Comparison of ENCODE assay signal across 19 cellular contexts in the genomic region with DNA sequence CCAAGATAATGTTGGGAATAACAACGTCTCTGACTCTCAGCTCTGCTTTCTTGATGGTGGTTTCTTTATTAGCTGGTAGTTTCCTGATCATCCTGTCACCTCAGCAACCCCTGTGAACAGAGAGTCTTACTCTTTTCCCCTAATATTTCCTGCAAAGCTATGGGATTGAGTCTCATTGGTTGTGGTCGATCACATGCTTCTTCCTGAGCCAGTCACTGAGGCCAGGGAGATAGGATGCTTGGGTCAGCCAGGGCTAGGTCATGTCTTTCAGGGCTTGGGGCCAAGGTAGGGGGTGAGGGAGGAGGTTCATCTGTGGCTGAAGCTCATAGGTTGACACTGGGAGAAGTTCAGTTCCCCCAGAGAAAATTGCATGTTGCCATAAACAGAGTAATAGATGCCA.
DNase-seq lines count a peak whose midpoint lies in the region; ATAC-seq and TF ChIP-seq lines count a peak whose summit lies in the region.
"Had no signal": no experiment of that assay in that cellular context is flagged by ENCODE, and none has a peak within 500 bp of the region (broad histone marks: within the 10 kb centered on the region; RNA-seq: fewer than 3 reads in every experiment).

No MANE protein-coding gene starts in this region.

- H3K4me1 Mint-ChIP-seq in T-helper 17 cell (peaks cover 16% of the 10 kb centered on the region), endodermal cell (no peaks in the 10 kb centered on the region)

- WGBS in heart right ventricle, 2 donors, result 84 to 90% methylated on average over 2 of the region's 2 CpGs
- WGBS in endodermal cell (ENCODE audit: insufficient coverage in 1 of 2, insufficient read length in 1 of 2), 2 experiments, result 90% methylated on average over 2 of the region's 2 CpGs; no CpG with 5 or more reads in 1 of the 2 experiments
- WGBS in transverse colon (ENCODE audit: low coverage in 1 of 2), 2 donors, result 68 to 69% methylated on average over 2 of the region's 2 CpGs

- H3K4me1 ChIP-seq in heart right ventricle, result peaks cover 0 to 23% (median 6%) of the 10 kb centered on the region in 9 donors
- no peaks in the 10 kb centered on the region for H3K4me1 ChIP-seq in endodermal cell (ENCODE audit: control insufficient read depth, insufficient read depth, low read length)
- peaks cover 0 to 15% (median 9%) of the 10 kb centered on the region in 4 donors for H3K4me1 ChIP-seq in transverse colon
- H3K4me1 ChIP-seq: prostate gland had no signal

- H3K4me3 ChIP-seq in heart right ventricle (no peak overlapping the region), endodermal cell (ENCODE audit: low read length) (no peak overlapping the region), transverse colon (no peak overlapping the region)
- H3K4me3 ChIP-seq: heart left ventricle, prostate gland had no signal

- no peak for TF ChIP-seq EP300 in transverse colon (IDR thresholded peaks at IDR 0.05; ENCODE audit: low read depth)

- H3K27ac Mint-ChIP-seq in T-helper 17 cell, result peak overlapping the region; percentile 62
- peak overlapping the region; percentile 48 for H3K27ac Mint-ChIP-seq in endodermal cell
- H3K27ac Mint-ChIP-seq: activated T-helper 1 cell treated with anti-CD3 and anti-CD28 coated beads, Interleukin-12 subunit alpha, Interleukin-12 subunit beta, Interleukin-2, Interleukin-4 antibody, amounts not matched to agents 30 ng/mL and 10 ng/mL and 1 ng/mL, durations not matched to agents 14 hours and 24 hours and 36 hours; nephron had no signal

- H3K27ac ChIP-seq in heart right ventricle (peak overlapping the region in 1 of 10 donors; percentile 67), endodermal cell (ENCODE audit: low read depth, low read length) (no peak overlapping the region), transverse colon (peak overlapping the region; percentile 62 to 82 (median 72))

- no peaks in the 10 kb centered on the region for H3K27me3 Mint-ChIP-seq in T-helper 17 cell
- H3K27me3 Mint-ChIP-seq in endodermal cell (ENCODE audit: insufficient read depth), result no peaks in the 10 kb centered on the region

- in situ Hi-C loops in transverse colon (cut with MboI; ENCODE audit: low pct_ligation_motif_present in 1 of 4, low pct_unique_long_range_greater_than_20kb in 1 of 4, low sequenced_read_pairs in 3 of 4), result no loop called here

- H3K27me3 ChIP-seq in heart right ventricle (no peaks in the 10 kb centered on the region), endodermal cell (ENCODE audit: control insufficient read depth, insufficient read depth, low read length, poor library complexity, severe bottlenecking) (no peaks in the 10 kb centered on the region), transverse colon (no peaks in the 10 kb centered on the region)
- H3K27me3 ChIP-seq: heart left ventricle had no signal

- peaks cover 5% of the 10 kb centered on the region for H3K36me3 Mint-ChIP-seq in T-helper 17 cell (ENCODE audit: low read depth)
- H3K36me3 Mint-ChIP-seq in endodermal cell (ENCODE audit: low read depth), result peaks cover 50% of the 10 kb centered on the region

- H3K9me3 Mint-ChIP-seq in endodermal cell, result no peaks in the 10 kb centered on the region
- H3K9me3 Mint-ChIP-seq: activated T-helper 1 cell treated with anti-CD3 and anti-CD28 coated beads, Interleukin-12 subunit alpha, Interleukin-12 subunit beta, Interleukin-2, Interleukin-4 antibody, amounts not matched to agents 30 ng/mL and 10 ng/mL and 1 ng/mL, durations not matched to agents 14 hours and 24 hours and 36 hours; nephron had no signal

- H3K36me3 ChIP-seq in heart right ventricle, result peaks cover 0 to 69% (median 0%) of the 10 kb centered on the region in 9 donors
- H3K36me3 ChIP-seq in endodermal cell (ENCODE audit: control insufficient read depth, insufficient read depth, low read length), result peaks cover 12% of the 10 kb centered on the region
- H3K36me3 ChIP-seq in transverse colon, result no peaks in the 10 kb centered on the region
- H3K36me3 ChIP-seq: prostate gland had no signal

- H3K9ac ChIP-seq in endodermal cell (ENCODE audit: extremely low read depth, low read length, poor library complexity, severe bottlenecking), result no peak overlapping the region

- DNase-seq in left ventricle myocardium superior (no peak), heart right ventricle (no peak), T-helper 17 cell (no peak), endodermal cell (no peak), transverse colon (no peak), 8988T (no peak), AG20443 (ENCODE audit: low spot score) (no peak)
- DNase-seq: activated CD4-positive, alpha-beta T cell treated with anti-CD3 and anti-CD28 coated beads, Interleukin-2, amount 50 U/mL, for 1 hour; dermis blood vessel endothelial cell; heart left ventricle; mammary epithelial cell; NCI-H1694 treated with DMSO at 0.1 percent for 48 hours; NCI-H446 treated with DMSO at 0.1 percent for 48 hours; Right ventricle myocardium superior; substantia nigra had no signal

- no peak for TF ChIP-seq POLR2A in transverse colon (IDR thresholded peaks at IDR 0.05)

- intact Hi-C loops in left ventricle myocardium superior (cut with micrococcal nuclease) (no loop called here), heart right ventricle (cut with DNase I) (no loop called here), transverse colon (cut with DNase I; ENCODE audit: low total_unique reads) (loop anchor here (5.0 kb wide), 1 partner anchor 64 kb away; no protein-coding TSS in a partner anchor)

- H3K4me3 Mint-ChIP-seq in T-helper 17 cell (no peak overlapping the region), endodermal cell (no peak overlapping the region)
- H3K4me3 Mint-ChIP-seq: activated T-helper 1 cell treated with anti-CD3 and anti-CD28 coated beads, Interleukin-12 subunit alpha, Interleukin-12 subunit beta, Interleukin-2, Interleukin-4 antibody, amounts not matched to agents 30 ng/mL and 10 ng/mL and 1 ng/mL, durations not matched to agents 14 hours and 24 hours and 36 hours; nephron had no signal

- peak; percentile 10 for ATAC-seq in left ventricle myocardium superior
- ATAC-seq in heart right ventricle, result no peak
- no peak for ATAC-seq in T-helper 17 cell
- no peak for ATAC-seq in HG02623 (IDR thresholded peaks at IDR 0.05; ENCODE audit: unreplicated experiment)

- H3K9me3 ChIP-seq in heart right ventricle, result no peaks in the 10 kb centered on the region
- no peaks in the 10 kb centered on the region for H3K9me3 ChIP-seq in T-helper 17 cell (ENCODE audit: control insufficient read depth, low read length, poor library complexity, severe bottlenecking)
- H3K9me3 ChIP-seq in endodermal cell (ENCODE audit: control insufficient read depth, low read length), result no peaks in the 10 kb centered on the region
- no peaks in the 10 kb centered on the region for H3K9me3 ChIP-seq in transverse colon
- H3K9me3 ChIP-seq: heart left ventricle, prostate gland had no signal

- TF ChIP-seq CTCF in heart right ventricle (IDR thresholded peaks at IDR 0.05), result no peak
- no peak for TF ChIP-seq CTCF in endodermal cell (conservative IDR thresholded peaks at IDR 0.05)
- TF ChIP-seq CTCF in transverse colon (IDR thresholded peaks at IDR 0.05), result no peak
